11 cellular contexts compared by ENCODE assay signal in genomic region chr12:92210062-92210461, GRCh38.
DNase-seq lines count a peak whose midpoint lies in the region; ATAC-seq and TF ChIP-seq lines count a peak whose summit lies in the region.
"Had no signal": no experiment of that assay in that cellular context is flagged by ENCODE, and none has a peak within 500 bp of the region (broad histone marks: within the 10 kb centered on the region; RNA-seq: fewer than 3 reads in every experiment).

No MANE protein-coding gene starts in this region.

- peak overlapping the region in 1 of 2 donors; percentile 67 for H3K27ac Mint-ChIP-seq in effector memory CD8-positive, alpha-beta T cell

- DNase-seq in GM12864 (ENCODE audit: low read depth), result peak; percentile 57
- peak; percentile 48 for DNase-seq in MV-4-11 (lab: John Stamatoyannopoulos, UW)
- DNase-seq in effector memory CD8-positive, alpha-beta T cell, result no peak
- DNase-seq in globus pallidus (ENCODE audit: low spot score), result no peak
- no peak for DNase-seq in Right ventricle myocardium inferior (ENCODE audit: missing footprints)
- DNase-seq: activated CD8-positive, alpha-beta memory T cell treated with anti-CD3 and anti-CD28 coated beads, Interleukin-2, amount 50 U/mL, for 48 hours; NCI-H510A treated with DMSO at 0.1 percent for 48 hours had no signal

- peaks cover 20 to 22% of the 10 kb centered on the region in 2 donors for H3K4me1 Mint-ChIP-seq in effector memory CD8-positive, alpha-beta T cell (ENCODE audit: low read depth in 2 of 2)

- peaks cover 3% of the 10 kb centered on the region for H3K36me3 Mint-ChIP-seq in effector memory CD8-positive, alpha-beta T cell (ENCODE audit: insufficient read depth)

- H3K4me3 Mint-ChIP-seq in effector memory CD8-positive, alpha-beta T cell, result peak overlapping the region; percentile 21 to 60

- TF ChIP-seq CTCF in GM12864 (IDR thresholded peaks at IDR 0.05; ENCODE audit: low read depth, low read length, missing control alignments), result no peak

- no peak overlapping the region for H3K4me3 ChIP-seq in GM12864 (ENCODE audit: low read depth, low read length)
- H3K4me3 ChIP-seq: skin epidermis, vagina had no signal

- H3K9me3 Mint-ChIP-seq in effector memory CD8-positive, alpha-beta T cell, result peaks cover 0 to 3% of the 10 kb centered on the region in 2 donors

- H3K27me3 Mint-ChIP-seq in effector memory CD8-positive, alpha-beta T cell, result no peaks in the 10 kb centered on the region

- intact Hi-C loops in Right ventricle myocardium inferior (cut with DNase I), result loop anchor here (5.0 kb wide), 1 partner anchor 33 kb away; no protein-coding TSS in a partner anchor

- peak; percentile 56 for ATAC-seq in GM19455 (IDR thresholded peaks at IDR 0.05; ENCODE audit: unreplicated experiment)
- peak; percentile 57 for ATAC-seq in effector memory CD8-positive, alpha-beta T cell (replicated peaks)
- ATAC-seq in Right ventricle myocardium inferior, result no peak
- no peak for ATAC-seq in HG03159 (IDR thresholded peaks at IDR 0.05; ENCODE audit: unreplicated experiment)

Comparison
In these comparisons a context has a peak if more than half of its experiments do, and no peak if none do; other contexts are left out.
1. DNase-seq: peak in GM12864 (single experiment) and MV-4-11 (single experiment); none in effector memory CD8-positive, alpha-beta T cell (0 of 3), globus pallidus (single experiment) and Right ventricle myocardium inferior (single experiment).
2. ATAC-seq: peak in GM19455 (single experiment) and effector memory CD8-positive, alpha-beta T cell (single experiment); none in Right ventricle myocardium inferior (single experiment) and HG03159 (single experiment).